ENCODE assay signal across 27 cellular contexts in genomic region chr17:35972535-35972934, GRCh38. TPM values are rescaled to one million over a fixed set of nuclear protein-coding genes. Genes with fewer than 3 reads are reported as not detected.
DNase-seq lines count a peak whose midpoint lies in the region; ATAC-seq and TF ChIP-seq lines count a peak whose summit lies in the region.
"Had no signal": no experiment of that assay in that cellular context is flagged by ENCODE, and none has a peak within 500 bp of the region (broad histone marks: within the 10 kb centered on the region; RNA-seq: fewer than 3 reads in every experiment).

No MANE protein-coding gene starts in this region.

- H3K27ac ChIP-seq in caudate nucleus (ENCODE audit: low read depth, low read length) = peak overlapping the region; percentile 58
- H3K27ac ChIP-seq in epithelial cell of prostate = peak overlapping the region; percentile 75
- H3K27ac ChIP-seq in parathyroid adenoma = peak overlapping the region; percentile 8
- H3K27ac ChIP-seq: A549, RWPE1 had no signal

- peaks cover 13% of the 10 kb centered on the region for H3K4me1 Mint-ChIP-seq in type B pancreatic cell (ENCODE audit: unreplicated experiment)

- DNase-seq in caudate nucleus (lab: John Stamatoyannopoulos, UW) (no peak), epithelial cell of prostate (ENCODE audit: low read depth, low spot score) (no peak), type B pancreatic cell (ENCODE audit: extremely low spot score, unreplicated experiment) (no peak), HK-2 (ENCODE audit: unreplicated experiment) (no peak), occipital lobe (lab: John Stamatoyannopoulos, UW) (no peak)
- DNase-seq in effector CD8-positive, alpha-beta T cell (lab: John Stamatoyannopoulos, UW) = no peak
- DNase-seq: AML-193; CD4-positive, alpha-beta T cell; Karpas-422; NCI-H1105 treated with DMSO at 0.1 percent for 48 hours; NCI-H146; NCI-H2029; NCI-H446 treated with DMSO at 0.1 percent for 48 hours; NCI-H526; NCI-H82; SHP77 had no signal

- peak overlapping the region; percentile 60 for H3K27ac Mint-ChIP-seq in type B pancreatic cell
- H3K27ac Mint-ChIP-seq: CD4-positive, alpha-beta T cell had no signal

- no peak overlapping the region for H3K4me3 ChIP-seq in parathyroid adenoma (ENCODE audit: low read depth, low read length)
- H3K4me3 ChIP-seq: A549; BLaER1 treated with 17β-estradiol and CSF1 and Interleukin-3, amounts not matched to agents 10 nM and 100 nM; GM12878 had no signal

- no peak for ATAC-seq in GM18519 (IDR thresholded peaks at IDR 0.05; ENCODE audit: low FRiP score, unreplicated experiment)
- ATAC-seq: A549, GM12878, HCT116, Panc1 had no signal

- no peaks in the 10 kb centered on the region for H3K27me3 Mint-ChIP-seq in type B pancreatic cell

- no peaks in the 10 kb centered on the region for H3K36me3 ChIP-seq in parathyroid adenoma (ENCODE audit: control insufficient read depth, insufficient read depth, low read length)
- H3K36me3 ChIP-seq: BLaER1 treated with 17β-estradiol and CSF1 and Interleukin-3, amounts not matched to agents 10 nM and 100 nM had no signal

- no peak overlapping the region for H2AFZ ChIP-seq in parathyroid adenoma

- no peak for TF ChIP-seq CTCF in parathyroid adenoma (IDR thresholded peaks at IDR 0.05)
- TF ChIP-seq CTCF in type B pancreatic cell (conservative IDR thresholded peaks at IDR 0.05) = no peak

- H3K4me2 ChIP-seq in parathyroid adenoma (ENCODE audit: low read length) = no peak overlapping the region
- H3K4me2 ChIP-seq: A549 had no signal

- peaks cover 2% of the 10 kb centered on the region for H3K4me1 ChIP-seq in parathyroid adenoma

- no peaks in the 10 kb centered on the region for H3K9me3 ChIP-seq in parathyroid adenoma (ENCODE audit: control insufficient read depth, low read length)
- H3K9me3 ChIP-seq: A549; BLaER1 treated with 17β-estradiol and CSF1 and Interleukin-3, amounts not matched to agents 10 nM and 100 nM had no signal

- H3K27me3 ChIP-seq in parathyroid adenoma (ENCODE audit: control insufficient read depth, insufficient read depth, low read length) = no peaks in the 10 kb centered on the region
- H3K27me3 ChIP-seq: BLaER1 treated with 17β-estradiol and CSF1 and Interleukin-3, amounts not matched to agents 10 nM and 100 nM had no signal

- no peak overlapping the region for H3K4me3 Mint-ChIP-seq in type B pancreatic cell
- H3K4me3 Mint-ChIP-seq: CD4-positive, alpha-beta T cell had no signal

- H3K9me3 Mint-ChIP-seq in type B pancreatic cell = no peaks in the 10 kb centered on the region
- H3K9me3 Mint-ChIP-seq: CD4-positive, alpha-beta T cell had no signal

- no peaks in the 10 kb centered on the region for H3K79me2 ChIP-seq in parathyroid adenoma

- no peak overlapping the region for H3K9ac ChIP-seq in parathyroid adenoma
- H3K9ac ChIP-seq: BLaER1 treated with 17β-estradiol and CSF1 and Interleukin-3, amounts not matched to agents 10 nM and 100 nM had no signal

- no peaks in the 10 kb centered on the region for H3K36me3 Mint-ChIP-seq in type B pancreatic cell

RNA-seq across cellular contexts. Expression of gene CCL16, which starts 8.8 kb away (rescaled TPM):
- total RNA-seq in type B pancreatic cell (ENCODE audit: low replicate concordance) (not detected in 2 replicates), occipital lobe (not detected)
- total RNA-seq: CD4-positive, alpha-beta T cell; GM12878; H4; HT-29; OCI-LY7 had no signal

RNA-seq across cellular contexts. Expression of gene CCL14, which starts 14.0 kb away (rescaled TPM):
- total RNA-seq in type B pancreatic cell (ENCODE audit: low replicate concordance) (not detected in 2 replicates), occipital lobe (not detected)
- total RNA-seq: CD4-positive, alpha-beta T cell; GM12878; H4; OCI-LY7 had no signal

RNA-seq across cellular contexts. Expression of gene CCL15, which starts 28.8 kb away (rescaled TPM):
- total RNA-seq in type B pancreatic cell (ENCODE audit: low replicate concordance) (2.0 and 5.0 TPM in 2 replicates), occipital lobe (not detected)
- total RNA-seq: CD4-positive, alpha-beta T cell; GM12878; H4; OCI-LY7 had no signal

RNA-seq across cellular contexts. Expression of gene LYZL6, which starts 29.0 kb away (rescaled TPM):
- total RNA-seq in type B pancreatic cell (ENCODE audit: low replicate concordance) (not detected in 2 replicates), occipital lobe (not detected)
- total RNA-seq: CD4-positive, alpha-beta T cell; GM12878; H4; HT-29; OCI-LY7 had no signal

RNA-seq across cellular contexts. Expression of gene RDM1, which starts 42.0 kb away (rescaled TPM):
- total RNA-seq in type B pancreatic cell (ENCODE audit: low replicate concordance) = 3.9 and 4.4 TPM in 2 replicates
- total RNA-seq in occipital lobe = 0.62 TPM
- total RNA-seq: CD4-positive, alpha-beta T cell had no signal

Comparison
In these comparisons a context has a peak if more than half of its experiments do, and no peak if none do; other contexts are left out.
1. H3K27ac ChIP-seq: peak in every context shown above with its lines; median percentile 75 in epithelial cell of prostate; 58 in caudate nucleus; 8 in parathyroid adenoma.